ENCODE assay signal across 13 cellular contexts in genomic region chr1:27967884-27968466, GRCh38. TPM values are rescaled to one million over a fixed set of nuclear protein-coding genes. Genes with fewer than 3 reads are reported as not detected.
DNase-seq lines count a peak whose midpoint lies in the region; ATAC-seq, FAIRE-seq and TF ChIP-seq lines count a peak whose summit lies in the region.
"Had no signal": no experiment of that assay in that cellular context is flagged by ENCODE, and none has a peak within 500 bp of the region (broad histone marks: within the 10 kb centered on the region; RNA-seq: fewer than 3 reads in every experiment).

No MANE protein-coding gene starts in this region.

- H3K4me1 Mint-ChIP-seq in stimulated activated naive CD8-positive, alpha-beta T cell treated with anti-CD3 and anti-CD28 coated beads, Interleukin-15, Interleukin-2, amounts not matched to agents 100 ng/mL and 50 ng/mL, for 24 hours (ENCODE audit: low read depth): peaks cover 24% of the 10 kb centered on the region
- peaks cover 25% of the 10 kb centered on the region for H3K4me1 Mint-ChIP-seq in brain
- H3K4me1 Mint-ChIP-seq in natural killer cell: peaks cover 5 to 26% of the 10 kb centered on the region in 2 donors

- H3K27ac Mint-ChIP-seq in stimulated activated naive CD8-positive, alpha-beta T cell treated with anti-CD3 and anti-CD28 coated beads, Interleukin-15, Interleukin-2, amounts not matched to agents 100 ng/mL and 50 ng/mL, for 24 hours: peak overlapping the region; percentile 54
- H3K27ac Mint-ChIP-seq in brain (peak overlapping the region in 3 of 5 experiments; percentile 14 to 56 (median 33)), natural killer cell (peak overlapping the region; percentile 0 to 39)
- H3K27ac Mint-ChIP-seq: activated CD4-positive, alpha-beta T cell treated with anti-CD3 and anti-CD28 coated beads, Interleukin-2, amount 10 ng/mL, durations not matched to agents 7 days and 5 days; dendritic cell treated with granulocyte-macrophage colony-stimulating factor and Interleukin-4, amounts not matched to agents 40 ng/mL and 50 ng/mL, for 4 days had no signal

- no peak overlapping the region for H3K4me3 Mint-ChIP-seq in stimulated activated naive CD8-positive, alpha-beta T cell treated with anti-CD3 and anti-CD28 coated beads, Interleukin-15, Interleukin-2, amounts not matched to agents 100 ng/mL and 50 ng/mL, for 24 hours
- H3K4me3 Mint-ChIP-seq in brain (no peak overlapping the region), natural killer cell (no peak overlapping the region)
- H3K4me3 Mint-ChIP-seq: activated CD4-positive, alpha-beta T cell treated with anti-CD3 and anti-CD28 coated beads, Interleukin-2, amount 10 ng/mL, durations not matched to agents 7 days and 5 days; dendritic cell treated with granulocyte-macrophage colony-stimulating factor and Interleukin-4, amounts not matched to agents 40 ng/mL and 50 ng/mL, for 4 days had no signal

- ATAC-seq in stimulated activated naive CD8-positive, alpha-beta T cell treated with anti-CD3 and anti-CD28 coated beads, Interleukin-15, Interleukin-2, amounts not matched to agents 100 U/mL and 50 U/mL, for 24 hours: no peak
- no peak for ATAC-seq in natural killer cell

- DNase-seq in stimulated activated naive CD8-positive, alpha-beta T cell treated with anti-CD3 and anti-CD28 coated beads, Interleukin-15, Interleukin-2, amounts not matched to agents 100 U/mL and 50 U/mL, for 24 hours: no peak
- DNase-seq in natural killer cell (no peak), HuH-7 (ENCODE audit: low spot score) (no peak), GM12892 (ENCODE audit: insufficient read length) (no peak), NCI-H1694 treated with DMSO at 0.1 percent for 48 hours (lab: John Stamatoyannopoulos, UW) (no peak), HTR-8/SVneo (ENCODE audit: insufficient read length, low spot score) (no peak)
- DNase-seq: activated CD4-positive, alpha-beta T cell treated with anti-CD3 and anti-CD28 coated beads, Interleukin-2, amount 10 ng/mL, durations not matched to agents 7 days and 5 days; midbrain; NCI-H187; NCI-H526 treated with DMSO at 0.1 percent for 48 hours had no signal

- TF ChIP-seq CTCF in brain (conservative IDR thresholded peaks at IDR 0.05): no peak
- no peak for TF ChIP-seq CTCF in natural killer cell (IDR thresholded peaks at IDR 0.05)

- intact Hi-C loops in natural killer cell (cut with micrococcal nuclease): no loop called here

- H3K36me3 Mint-ChIP-seq in stimulated activated naive CD8-positive, alpha-beta T cell treated with anti-CD3 and anti-CD28 coated beads, Interleukin-15, Interleukin-2, amounts not matched to agents 100 ng/mL and 50 ng/mL, for 24 hours (ENCODE audit: low read depth): peaks cover 22% of the 10 kb centered on the region
- H3K36me3 Mint-ChIP-seq in brain (peaks cover 4% of the 10 kb centered on the region), natural killer cell (no peaks in the 10 kb centered on the region)

- FAIRE-seq in GM12892 (lab: Jason Lieb, UNC): no peak
- no peak for FAIRE-seq in HTR-8/SVneo (lab: Jason Lieb, UNC)

- no peak for TF ChIP-seq POLR2A in GM12892 (IDR thresholded peaks at IDR 0.05; ENCODE audit: low read depth, low read length)

- H3K27me3 Mint-ChIP-seq in stimulated activated naive CD8-positive, alpha-beta T cell treated with anti-CD3 and anti-CD28 coated beads, Interleukin-15, Interleukin-2, amounts not matched to agents 100 ng/mL and 50 ng/mL, for 24 hours: no peaks in the 10 kb centered on the region
- H3K27me3 Mint-ChIP-seq in brain (peaks cover 5% of the 10 kb centered on the region), natural killer cell (ENCODE audit: low read depth in 2 of 2) (no peaks in the 10 kb centered on the region)
- H3K27me3 Mint-ChIP-seq: activated CD4-positive, alpha-beta T cell treated with anti-CD3 and anti-CD28 coated beads, Interleukin-2, amount 10 ng/mL, durations not matched to agents 7 days and 5 days; dendritic cell treated with granulocyte-macrophage colony-stimulating factor and Interleukin-4, amounts not matched to agents 40 ng/mL and 50 ng/mL, for 4 days had no signal

- H3K9me3 Mint-ChIP-seq in stimulated activated naive CD8-positive, alpha-beta T cell treated with anti-CD3 and anti-CD28 coated beads, Interleukin-15, Interleukin-2, amounts not matched to agents 100 ng/mL and 50 ng/mL, for 24 hours: no peaks in the 10 kb centered on the region
- H3K9me3 Mint-ChIP-seq in brain: no peaks in the 10 kb centered on the region
- no peaks in the 10 kb centered on the region for H3K9me3 Mint-ChIP-seq in natural killer cell
- H3K9me3 Mint-ChIP-seq: activated CD4-positive, alpha-beta T cell treated with anti-CD3 and anti-CD28 coated beads, Interleukin-2, amount 10 ng/mL, durations not matched to agents 7 days and 5 days; dendritic cell treated with granulocyte-macrophage colony-stimulating factor and Interleukin-4, amounts not matched to agents 40 ng/mL and 50 ng/mL, for 4 days had no signal

RNA-seq across cellular contexts. Expression of gene XKR8, which starts 8.2 kb away (rescaled TPM):
- 3.2 TPM for polyA plus RNA-seq in brain (ENCODE audit: insufficient read depth, low read depth, low replicate concordance)
- 10 to 100 TPM in 2 of 3 donors, 1 to 10 TPM in 1; 8.0 to 16.8 (median 15.5) TPM for total RNA-seq in natural killer cell
- 2.0 TPM for polyA plus RNA-seq in GM12892 (2012; ENCODE audit: missing spikeins)

RNA-seq across cellular contexts. Expression of gene SMPDL3B, which starts 33.2 kb away (rescaled TPM):
- 3.6 TPM for polyA plus RNA-seq in brain (ENCODE audit: insufficient read depth, low read depth, low replicate concordance)
- total RNA-seq in natural killer cell: under 1 TPM; 0.24 to 0.88 (median 0.75) TPM
- polyA plus RNA-seq in GM12892 (2012; ENCODE audit: missing spikeins): 0.17 TPM

RNA-seq across cellular contexts. Expression of gene RPA2, which starts 53.6 kb away (rescaled TPM):
- 133 TPM for polyA plus RNA-seq in brain (ENCODE audit: insufficient read depth, low read depth, low replicate concordance)
- total RNA-seq in natural killer cell: 10 to 100 TPM; 40.6 to 60.1 (median 50.1) TPM
- polyA plus RNA-seq in GM12892 (2012; ENCODE audit: missing spikeins): 81.7 TPM
